ENCODE assay signal across 24 cellular contexts in genomic region chr10:16768702-16769101, GRCh38.
"Had no signal": no experiment of that assay in that cellular context is flagged by ENCODE, and none has a peak within 500 bp of the region (broad histone marks: within the 10 kb centered on the region; RNA-seq: fewer than 3 reads in every experiment).

No MANE protein-coding gene starts in this region.

- H3K4me1 ChIP-seq: colonic mucosa, esophagus squamous epithelium, foreskin keratinocyte, gastroesophageal sphincter had no signal

- H3K4me3 Mint-ChIP-seq: dendritic cell treated with granulocyte-macrophage colony-stimulating factor and Interleukin-4, amounts not matched to agents 40 ng/mL and 50 ng/mL, for 4 days; effector memory CD8-positive, alpha-beta T cell; endodermal cell had no signal

- DNase-seq: colonic mucosa; cortex of kidney; dermis blood vessel endothelial cell; dorsolateral prefrontal cortex; effector CD4-positive, alpha-beta T cell; effector CD8-positive, alpha-beta T cell; effector memory CD4-positive, alpha-beta T cell; effector memory CD8-positive, alpha-beta T cell; endodermal cell; erythroblast; esophagus squamous epithelium; foreskin fibroblast; foreskin keratinocyte; foreskin melanocyte; gastrocnemius medialis; glutamatergic neuron; head of caudate nucleus; heart left ventricle; heart right ventricle had no signal

- H3K36me3 ChIP-seq: colonic mucosa had no signal

- H3K27me3 Mint-ChIP-seq: dendritic cell treated with granulocyte-macrophage colony-stimulating factor and Interleukin-4, amounts not matched to agents 40 ng/mL and 50 ng/mL, for 4 days; effector memory CD8-positive, alpha-beta T cell had no signal

- H3K9me3 Mint-ChIP-seq: dendritic cell treated with granulocyte-macrophage colony-stimulating factor and Interleukin-4, amounts not matched to agents 40 ng/mL and 50 ng/mL, for 4 days; effector memory CD8-positive, alpha-beta T cell; endodermal cell had no signal

- H3K27me3 ChIP-seq: colonic mucosa, dorsolateral prefrontal cortex, esophagus muscularis mucosa, esophagus squamous epithelium, foreskin keratinocyte, gastrocnemius medialis, gastroesophageal sphincter, heart left ventricle, heart right ventricle had no signal

- H3K4me3 ChIP-seq: colonic mucosa, dorsolateral prefrontal cortex, esophagus muscularis mucosa, esophagus squamous epithelium, gastrocnemius medialis, gastroesophageal sphincter, heart left ventricle, heart right ventricle had no signal

- H3K27ac ChIP-seq: colonic mucosa, dorsolateral prefrontal cortex, epithelial cell of prostate, esophagus muscularis mucosa, esophagus squamous epithelium, foreskin keratinocyte, gastrocnemius medialis, gastroesophageal sphincter, heart left ventricle, heart right ventricle had no signal

- H3K9me3 ChIP-seq: colonic mucosa, esophagus muscularis mucosa, esophagus squamous epithelium, gastrocnemius medialis, gastroesophageal sphincter, heart left ventricle, heart right ventricle had no signal

- H3K27ac Mint-ChIP-seq: dendritic cell treated with granulocyte-macrophage colony-stimulating factor and Interleukin-4, amounts not matched to agents 40 ng/mL and 50 ng/mL, for 4 days; effector memory CD8-positive, alpha-beta T cell; endodermal cell had no signal

- ATAC-seq: effector memory CD8-positive, alpha-beta T cell; esophagus mucosa; foreskin keratinocyte; gastrocnemius medialis; gastroesophageal sphincter; heart left ventricle; heart right ventricle had no signal
